In the genomic region with DNA sequence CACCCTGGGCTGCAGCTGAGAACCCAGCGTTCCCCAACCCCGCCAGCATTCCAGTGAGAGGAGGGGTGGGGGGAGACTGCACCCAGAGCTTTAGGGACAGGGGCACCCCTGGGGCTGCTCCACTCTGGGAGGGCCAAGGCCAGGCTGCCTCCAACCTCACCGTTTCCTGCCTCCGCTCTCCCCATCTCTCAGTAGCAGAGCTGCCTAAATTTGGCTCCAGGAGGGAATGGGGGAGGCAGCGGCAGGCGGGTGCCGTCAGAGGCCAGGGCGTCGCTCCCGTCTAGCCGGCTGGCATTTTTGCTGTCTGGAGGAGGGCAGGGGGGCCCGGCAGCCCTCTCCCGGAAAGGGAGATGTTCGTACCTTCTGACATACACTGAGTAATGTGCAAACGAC, we compare ENCODE assay signal across 10 cellular contexts. TPM values are rescaled to one million over a fixed set of nuclear protein-coding genes. Genes with fewer than 3 reads are reported as not detected.
A peak's percentile ranks its signal among the peaks of the same experiment; 100 is the strongest.
DNase-seq lines count a peak whose midpoint lies in the region; ATAC-seq, FAIRE-seq and TF ChIP-seq lines count a peak whose summit lies in the region.
"Had no signal": no experiment of that assay in that cellular context is flagged by ENCODE, and none has a peak within 500 bp of the region (broad histone marks: within the 10 kb centered on the region; RNA-seq: fewer than 3 reads in every experiment).

No MANE protein-coding gene starts in this region.

- no peak overlapping the region for H3K4me3 ChIP-seq in CD4-positive, CD25-positive, alpha-beta regulatory T cell (ENCODE audit: low read depth, low read length)
- H3K4me3 ChIP-seq in PC-9 (peak overlapping the region; percentile 35; the same call in 1 of the 2 replicates), K562 (peak overlapping the region; percentile 15; the same call in 1 of the 2 replicates), neural progenitor cell (no peak overlapping the region)

- H3K4me1 Mint-ChIP-seq in CD4-positive, CD25-positive, alpha-beta regulatory T cell = peaks cover 19 to 88% (median 54%) of the 10 kb centered on the region in 4 donors
- H3K4me1 Mint-ChIP-seq in naive B cell (peaks cover 43 to 59% (median 54%) of the 10 kb centered on the region in 3 donors), neural progenitor cell (peaks cover 61% of the 10 kb centered on the region)

- no peaks in the 10 kb centered on the region for H3K9me3 ChIP-seq in CD4-positive, CD25-positive, alpha-beta regulatory T cell (ENCODE audit: control insufficient read depth in 2 of 2, low read length in 2 of 2)
- no peaks in the 10 kb centered on the region for H3K9me3 ChIP-seq in PC-9 (ENCODE audit: insufficient read depth, low read depth)
- H3K9me3 ChIP-seq in K562 (replicated peaks; ENCODE audit: control insufficient read depth, insufficient read depth, low read depth, low read length) = no peaks in the 10 kb centered on the region
- H3K9me3 ChIP-seq in neural progenitor cell (ENCODE audit: low read depth) = no peaks in the 10 kb centered on the region

- CTCF ChIA-PET in PC-9 (lab: Charles Lee) (interaction anchor here (0.7 to 2.1 kb wide), 2 partner anchors 42 to 114 kb away, joined by 7 to 15 read pairs; no protein-coding TSS in a partner anchor), K562 (lab: Yijun Ruan, JAX; ENCODE audit: low intra/inter-chr PET ratio) (no interaction called here)

- H3K9me1 ChIP-seq in K562 (ENCODE audit: control insufficient read depth, insufficient read depth, low read length) = no peaks in the 10 kb centered on the region

- no peak for ATAC-seq in CD4-positive, CD25-positive, alpha-beta regulatory T cell (ENCODE audit: low read depth in 2 of 2)
- peak; percentile 13; the same call in 2 of the 3 replicates for ATAC-seq in K562
- ATAC-seq in naive B cell (ENCODE audit: low read depth in 2 of 2) = no peak
- ATAC-seq in foreskin keratinocyte = no peak
- no peak for ATAC-seq in GM18519 (IDR thresholded peaks at IDR 0.05; ENCODE audit: low FRiP score, unreplicated experiment)

- POLR2A ChIA-PET in PC-9 (lab: Charles Lee; ENCODE audit: unreplicated experiment) (no interaction called here), K562 (lab: Yijun Ruan, JAX) (interaction anchor here (0.6 to 1.6 kb wide), 8 partner anchors 16 to 122 kb away, joined by 3 to 6 read pairs (median 4); no protein-coding TSS in a partner anchor)

- no peaks in the 10 kb centered on the region for H4K20me1 ChIP-seq in PC-9 (ENCODE audit: insufficient read depth)
- no peaks in the 10 kb centered on the region for H4K20me1 ChIP-seq in K562 (replicated peaks; ENCODE audit: control insufficient read depth, insufficient read depth, low read length)
- H4K20me1 ChIP-seq in neural progenitor cell (ENCODE audit: low read depth) = peaks cover 31% of the 10 kb centered on the region

- H2AFZ ChIP-seq in PC-9 (peak overlapping the region; percentile 59; the same call in 1 of the 2 replicates), K562 (ENCODE audit: low read depth, low read length) (peak overlapping the region; percentile 58; the same call in 1 of the 2 replicates), neural progenitor cell (replicated peaks) (no peak overlapping the region)

- H3K27me3 ChIP-seq in CD4-positive, CD25-positive, alpha-beta regulatory T cell (ENCODE audit: control insufficient read depth, insufficient read depth, low read length) = no peaks in the 10 kb centered on the region
- H3K27me3 ChIP-seq in PC-9 (ENCODE audit: insufficient read depth, low read depth) (no peaks in the 10 kb centered on the region), K562 (ENCODE audit: control insufficient read depth in 2 of 2, insufficient read depth in 2 of 2, low read length in 2 of 2) (no peaks in the 10 kb centered on the region), foreskin keratinocyte (peaks cover 23% of the 10 kb centered on the region), neural progenitor cell (peaks cover 33% of the 10 kb centered on the region)

- FAIRE-seq in K562 (lab: Jason Lieb, UNC) = no peak
- FAIRE-seq: H54 had no signal

- intact Hi-C loops in PC-9 (cut with micrococcal nuclease; ENCODE audit: unreplicated experiment) (loop anchor here (5.0 kb wide), 2 partner anchors 89 to 114 kb away; no protein-coding TSS in a partner anchor), K562 (cut with micrococcal nuclease) (loop anchor here (5.0 kb wide), 1 partner anchor 94 kb away; no protein-coding TSS in a partner anchor)

- H3K36me3 Mint-ChIP-seq in CD4-positive, CD25-positive, alpha-beta regulatory T cell = peaks cover 11% of the 10 kb centered on the region
- no peaks in the 10 kb centered on the region for H3K36me3 Mint-ChIP-seq in naive B cell
- no peaks in the 10 kb centered on the region for H3K36me3 Mint-ChIP-seq in neural progenitor cell

- peak overlapping the region; percentile 96 to 100 (median 98) for H3K27ac Mint-ChIP-seq in CD4-positive, CD25-positive, alpha-beta regulatory T cell
- H3K27ac Mint-ChIP-seq in naive B cell = peak overlapping the region in 1 of 6 donors; percentile 89
- no peak overlapping the region for H3K27ac Mint-ChIP-seq in neural progenitor cell

- H3F3A ChIP-seq in PC-9 (ENCODE audit: insufficient read depth, low read depth) (peaks cover 44% of the 10 kb centered on the region), neural progenitor cell (ENCODE audit: low read depth) (peaks cover 35% of the 10 kb centered on the region)

- H3K4me2 ChIP-seq in PC-9 = peak overlapping the region; percentile 73
- peak overlapping the region; percentile 70 for H3K4me2 ChIP-seq in K562 (ENCODE audit: insufficient read depth, low read length)
- no peak overlapping the region for H3K4me2 ChIP-seq in neural progenitor cell

- no peak for TF ChIP-seq EP300 in K562 (IDR thresholded peaks at IDR 0.05; ENCODE audit: low read length)

- peaks cover 10% of the 10 kb centered on the region for H3K27me3 Mint-ChIP-seq in CD4-positive, CD25-positive, alpha-beta regulatory T cell
- H3K27me3 Mint-ChIP-seq in naive B cell (no peaks in the 10 kb centered on the region), neural progenitor cell (ENCODE audit: insufficient read depth, low read depth) (peaks cover 23% of the 10 kb centered on the region)

- H3K36me3 ChIP-seq in CD4-positive, CD25-positive, alpha-beta regulatory T cell (ENCODE audit: control insufficient read depth, insufficient read depth, low read length) = no peaks in the 10 kb centered on the region
- H3K36me3 ChIP-seq in PC-9 (ENCODE audit: low read depth) = no peaks in the 10 kb centered on the region
- peaks cover 20% of the 10 kb centered on the region; the same call in 2 of the 3 replicates for H3K36me3 ChIP-seq in K562 (ENCODE audit: control insufficient read depth, insufficient read depth, low read length)
- no peaks in the 10 kb centered on the region for H3K36me3 ChIP-seq in neural progenitor cell

- WGBS in K562 (ENCODE audit: insufficient coverage, low coverage, missing lambda C conversion rate) = 12% methylated on average over 13 of the region's 15 CpGs

- peak overlapping the region; percentile 41 to 75 for H3K9ac ChIP-seq in K562 (ENCODE audit: insufficient read depth in 1 of 2, low read depth in 2 of 2, low read length in 2 of 2)
- H3K9ac ChIP-seq in neural progenitor cell = no peak overlapping the region

- DNase-seq in CD4-positive, CD25-positive, alpha-beta regulatory T cell = peak; percentile 20 to 58 (median 46)
- DNase-seq in PC-9 (peak; percentile 74 to 81), K562 (ENCODE audit: extremely low read depth in 1 of 4, low spot score in 3 of 4) (no peak), naive B cell (no peak), foreskin keratinocyte (no peak), midbrain (lab: John Stamatoyannopoulos, UW) (no peak), neural progenitor cell (ENCODE audit: low spot score) (no peak)
- DNase-seq: NCI-H187 had no signal

- in situ Hi-C loops in K562 (cut with MboI) = no loop called here

- no peak for TF ChIP-seq RAD21 in K562 (CRISPR knock-in tag; conservative IDR thresholded peaks at IDR 0.05 in 1 of 2, IDR thresholded peaks at IDR 0.05 in 1 of 2)

- H3K9me3 Mint-ChIP-seq in CD4-positive, CD25-positive, alpha-beta regulatory T cell = no peaks in the 10 kb centered on the region
- no peaks in the 10 kb centered on the region for H3K9me3 Mint-ChIP-seq in naive B cell
- H3K9me3 Mint-ChIP-seq in neural progenitor cell = no peaks in the 10 kb centered on the region

- no peaks in the 10 kb centered on the region for H3K9me2 ChIP-seq in PC-9 (ENCODE audit: insufficient read depth)

- H3K27ac ChIP-seq in CD4-positive, CD25-positive, alpha-beta regulatory T cell (ENCODE audit: insufficient read depth, low read length, poor library complexity, severe bottlenecking) = peak overlapping the region; percentile 94
- H3K27ac ChIP-seq in PC-9 (peak overlapping the region; percentile 71), K562 (ENCODE audit: extremely low read depth, low read depth, low read length) (peak overlapping the region; percentile 86), foreskin keratinocyte (no peak overlapping the region), neural progenitor cell (no peak overlapping the region)

- peaks cover 90% of the 10 kb centered on the region for H3K4me1 ChIP-seq in CD4-positive, CD25-positive, alpha-beta regulatory T cell (ENCODE audit: control insufficient read depth, insufficient read depth, low read length, poor library complexity, severe bottlenecking)
- peaks cover 63% of the 10 kb centered on the region for H3K4me1 ChIP-seq in PC-9 (replicated peaks; ENCODE audit: insufficient read depth)
- H3K4me1 ChIP-seq in K562 (replicated peaks in 1 of 2; ENCODE audit: control insufficient read depth in 2 of 2, insufficient read depth in 2 of 2, low read length in 2 of 2) = peaks cover 51 to 75% of the 10 kb centered on the region in 2 experiments
- no peaks in the 10 kb centered on the region for H3K4me1 ChIP-seq in foreskin keratinocyte
- peaks cover 43% of the 10 kb centered on the region for H3K4me1 ChIP-seq in neural progenitor cell

- H3K79me2 ChIP-seq in PC-9 (ENCODE audit: low read depth) (no peaks in the 10 kb centered on the region), K562 (ENCODE audit: control insufficient read depth, insufficient read depth, low read length) (peaks cover 80% of the 10 kb centered on the region), neural progenitor cell (ENCODE audit: low read depth) (no peaks in the 10 kb centered on the region)

- TF ChIP-seq POLR2A in K562 (conservative IDR thresholded peaks at IDR 0.05) = no peak

- peak overlapping the region; percentile 78 to 91 (median 88) for H3K4me3 Mint-ChIP-seq in CD4-positive, CD25-positive, alpha-beta regulatory T cell
- H3K4me3 Mint-ChIP-seq in naive B cell (peak overlapping the region in 5 of 8 donors; percentile 9 to 63 (median 56)), neural progenitor cell (no peak overlapping the region)

- no peak for TF ChIP-seq CTCF in PC-9 (conservative IDR thresholded peaks at IDR 0.05)
- TF ChIP-seq CTCF in K562 (IDR thresholded peaks at IDR 0.05 in 2 of 3, conservative IDR thresholded peaks at IDR 0.05 in 1 of 3; ENCODE audit: insufficient read depth in 2 of 3, low read depth in 1 of 3, low read length in 3 of 3) = no peak
- no peak for TF ChIP-seq CTCF in foreskin keratinocyte (conservative IDR thresholded peaks at IDR 0.05)
- no peak for TF ChIP-seq CTCF in neural progenitor cell (IDR thresholded peaks at IDR 0.05)

- BruUV-seq in PC-9 (replicated peaks; lab: Mats Ljungman, UMichigan) = no TSS peak
- BruUV-seq in K562 (replicated peaks; lab: Mats Ljungman, UMichigan) = no TSS peak

RNA-seq across cellular contexts. Expression of a gene that starts 46.6 kb away (rescaled TPM):
- total RNA-seq in CD4-positive, CD25-positive, alpha-beta regulatory T cell = 84.8 TPM
- polyA plus RNA-seq in CD4-positive, CD25-positive, alpha-beta regulatory T cell = 10 to 100 TPM in 3 of 4 donors, 1 to 10 TPM in 1; 7.1 to 11.4 (median 10.6) TPM
- total RNA-seq in PC-9 (2021) = 40.9 and 44.0 TPM in 2 replicates
- 83.7 and 101 TPM in 2 replicates for total RNA-seq in K562 (2011; cell fraction: chromatin; rRNA removed; ENCODE audit: low replicate concordance)
- 37.2 and 38.4 TPM in 2 replicates for total RNA-seq in K562 (2011; cell fraction: nucleolus; rRNA removed)
- 54.0 and 63.1 TPM in 2 replicates for total RNA-seq in K562 (2011; cell fraction: nucleoplasm; rRNA removed)
- 14.8 and 17.9 TPM in 2 replicates for total RNA-seq in K562 (2014; rRNA removed)
- 9.7 and 10.6 TPM in 2 replicates for total RNA-seq in K562 (2014; rRNA removed; fragmentation: Illumina TruSeq; extraction: Trizol)
- total RNA-seq in K562 (2015; rRNA removed; fragmentation: Illumina TruSeq; extraction: Trizol) = 13.8 and 14.1 TPM in 2 replicates
- total RNA-seq in K562 (2021) = 33.2 and 36.2 TPM in 2 replicates
- 11.6 and 15.4 TPM in 2 replicates for polyA plus RNA-seq in K562 (2011; rRNA removed)
- 9.9 and 14.8 TPM in 2 replicates for polyA plus RNA-seq in K562 (2011; cell fraction: cytosol; rRNA removed)
- polyA plus RNA-seq in K562 (2011; cell fraction: nucleus; rRNA removed) = 42.8 and 74.6 TPM in 2 replicates
- 15.9 and 17.9 TPM in 2 replicates for polyA plus RNA-seq in K562 (2012)
- polyA plus RNA-seq in K562 (2014; fragmentation: Illumina TruSeq; extraction: Trizol) = 14.8 and 16.0 TPM in 2 replicates
- 1 to 10 TPM; 5.1 to 6.6 TPM for polyA plus RNA-seq in K562 (2014; fragmentation: Nextera tagmentation; extraction: Ambion mirVana)
- polyA plus RNA-seq in K562 (2014; rRNA removed) = 13.6 and 15.9 TPM in 2 replicates
- polyA minus RNA-seq in K562 (2011; rRNA and poly(A)+ RNA removed) = 10.1 and 11.5 TPM in 2 replicates
- polyA minus RNA-seq in K562 (2011; cell fraction: cytosol; rRNA and poly(A)+ RNA removed) = 15.5 and 25.2 TPM in 2 replicates
- polyA minus RNA-seq in K562 (2011; cell fraction: nucleus; rRNA and poly(A)+ RNA removed) = 17.2 and 19.1 TPM in 2 replicates
- polyA plus RNA-seq in naive B cell (ENCODE audit: low read depth in 6 of 6) = 1 to 10 TPM in 5 of 6 donors, not detected in 1; 1.3 to 4.2 (median 1.5) TPM
- 1.5 and 1.7 TPM in 2 replicates for total RNA-seq in foreskin keratinocyte
- polyA plus RNA-seq in foreskin keratinocyte = 0.67 and 1.4 TPM in 2 replicates
- 11.9 and 25.6 TPM in 2 replicates for total RNA-seq in neural progenitor cell (ENCODE audit: low replicate concordance)

Comparison
In these comparisons a context has a peak if more than half of its experiments do, and no peak if none do; other contexts are left out.
1. DNase-seq: peak in CD4-positive, CD25-positive, alpha-beta regulatory T cell (3 of 3) and PC-9 (2 of 2); none in K562 (0 of 4), naive B cell (single experiment), foreskin keratinocyte (0 of 2), midbrain (single experiment) and neural progenitor cell (single experiment).
2. H3K27ac ChIP-seq: peak in CD4-positive, CD25-positive, alpha-beta regulatory T cell (single experiment), PC-9 (single experiment) and K562 (single experiment); none in foreskin keratinocyte (single experiment) and neural progenitor cell (single experiment).
3. H3K4me3 ChIP-seq: peak in PC-9 (single experiment) and K562 (single experiment); none in CD4-positive, CD25-positive, alpha-beta regulatory T cell (single experiment) and neural progenitor cell (single experiment).